15 cellular contexts compared by ENCODE assay signal in genomic region chr10:13774303-13774893, GRCh38.
A peak's percentile ranks its signal among the peaks of the same experiment; 100 is the strongest.
DNase-seq lines count a peak whose midpoint lies in the region; ATAC-seq, FAIRE-seq and TF ChIP-seq lines count a peak whose summit lies in the region.
"Had no signal": no experiment of that assay in that cellular context is flagged by ENCODE, and none has a peak within 500 bp of the region (broad histone marks: within the 10 kb centered on the region; RNA-seq: fewer than 3 reads in every experiment).

No MANE protein-coding gene starts in this region.

- POLR2A ChIA-PET in HepG2 (lab: Yijun Ruan, JAX) = no interaction called here
- POLR2A ChIA-PET in SK-N-SH (lab: Yijun Ruan, JAX) = no interaction called here

- H3K79me2 ChIP-seq in HepG2 (ENCODE audit: insufficient read depth, low read length) (no peaks in the 10 kb centered on the region), SK-N-SH (ENCODE audit: insufficient read depth) (peaks cover 62% of the 10 kb centered on the region; the same call in 1 of the 2 replicates)

- TF ChIP-seq CTCF in HepG2 (CRISPR knock-in tag; IDR thresholded peaks at IDR 0.05) (no peak), right lobe of liver (IDR thresholded peaks at IDR 0.05) (no peak), choroid plexus epithelial cell (conservative IDR thresholded peaks at IDR 0.05; ENCODE audit: low read depth, low read length) (no peak), SK-N-SH (IDR thresholded peaks at IDR 0.05) (no peak)

- ATAC-seq in HepG2 (no peak), right lobe of liver (no peak), right cardiac atrium (peak in 1 of 2 donors; percentile 55), GM21825 (IDR thresholded peaks at IDR 0.05; ENCODE audit: unreplicated experiment) (no peak)

- H4K20me1 ChIP-seq in HepG2 (ENCODE audit: insufficient read depth, low read length) (no peaks in the 10 kb centered on the region), SK-N-SH (ENCODE audit: insufficient read depth) (no peaks in the 10 kb centered on the region)

- no peak for DNase-seq in HepG2 (ENCODE audit: low spot score)
- DNase-seq in right lobe of liver = no peak
- no peak for DNase-seq in choroid plexus epithelial cell (ENCODE audit: low read depth)
- no peak for DNase-seq in right cardiac atrium
- DNase-seq in activated CD4-positive, alpha-beta T cell treated with anti-CD3 and anti-CD28 coated beads, Interleukin-2, amount 50 U/mL, for 48 hours = no peak
- no peak for DNase-seq in SK-N-SH
- DNase-seq in glomerular visceral epithelial cell (ENCODE audit: extremely low spot score) = no peak
- DNase-seq: COR-L47, GOT3, Kasumi-1, NCI-H187 treated with DMSO at 0.1 percent for 48 hours, NCI-H774, Peyer's patch, SIG-M5 had no signal

- no peak for FAIRE-seq in HepG2 (lab: Jason Lieb, UNC)

- no peak for TF ChIP-seq RAD21 in HepG2 (CRISPR knock-in tag; IDR thresholded peaks at IDR 0.05)
- TF ChIP-seq RAD21 in SK-N-SH (IDR thresholded peaks at IDR 0.05; ENCODE audit: low read length) = no peak

- peak overlapping the region; percentile 15 for H2AFZ ChIP-seq in HepG2 (ENCODE audit: low read length)
- H2AFZ ChIP-seq in SK-N-SH (ENCODE audit: low read depth) = no peak overlapping the region

- no TSS peak for BruUV-seq in HepG2 (replicated peaks; lab: Mats Ljungman, UMichigan)

- H3F3A ChIP-seq in SK-N-SH (replicated peaks; ENCODE audit: insufficient read depth) = peaks cover 24% of the 10 kb centered on the region

- H3K36me3 ChIP-seq in HepG2 (replicated peaks in 1 of 2; ENCODE audit: control insufficient read depth in 1 of 2, insufficient read depth in 2 of 2, low read length in 2 of 2) = no peaks in the 10 kb centered on the region
- no peaks in the 10 kb centered on the region for H3K36me3 ChIP-seq in right lobe of liver
- peaks cover 4 to 39% of the 10 kb centered on the region in 2 experiments for H3K36me3 ChIP-seq in SK-N-SH (replicated peaks in 1 of 2; ENCODE audit: control insufficient read depth in 1 of 2, insufficient read depth in 2 of 2, low read length in 1 of 2)
- H3K36me3 ChIP-seq: Peyer's patch had no signal

- no peak overlapping the region for H3K27ac ChIP-seq in HepG2 (ENCODE audit: extremely low read length, insufficient read depth, low read length)
- no peak overlapping the region for H3K27ac ChIP-seq in right lobe of liver
- H3K27ac ChIP-seq in right cardiac atrium (ENCODE audit: low read length) = peak overlapping the region; percentile 6
- 0 out of 4 replicates have a peak overlapping the region, but pooled peaks of 1 of the 2 experiments have one; percentile 83 for H3K27ac ChIP-seq in SK-N-SH (ENCODE audit: low read depth in 2 of 2, low read length in 1 of 2)
- H3K27ac ChIP-seq: Peyer's patch had no signal

- TF ChIP-seq EP300 in HepG2 (IDR thresholded peaks at IDR 0.05; ENCODE audit: low read depth in 2 of 2, low read length in 2 of 2) (no peak), HepG2 (CRISPR knock-in tag; IDR thresholded peaks at IDR 0.05; ENCODE audit: borderline replicate concordance) (no peak), SK-N-SH (IDR thresholded peaks at IDR 0.05; ENCODE audit: borderline replicate concordance in 1 of 2, low read depth in 1 of 2, low read length in 1 of 2) (no peak)

- CTCF ChIA-PET in HepG2 (lab: Yijun Ruan, JAX; ENCODE audit: low intra/inter-chr PET ratio, low total read pairs) (interaction anchor here (0.8 kb wide), 1 partner anchor 115 kb away, joined by 3 read pairs; no protein-coding TSS in a partner anchor), SK-N-SH (lab: Yijun Ruan, JAX) (no interaction called here)

- intact Hi-C loops in HepG2 (cut with micrococcal nuclease; ENCODE audit: unreplicated experiment) = no loop called here
- intact Hi-C loops in right lobe of liver (cut with DNase I) = no loop called here
- intact Hi-C loops in right cardiac atrium (cut with DNase I) = loop anchor here in 2 of 4 donors (5.0 to 10.0 kb wide), 2 partner anchors 157 to 160 kb away; no protein-coding TSS in a partner anchor

- TF ChIP-seq POLR2A in HepG2 (IDR thresholded peaks at IDR 0.05; ENCODE audit: insufficient read depth in 1 of 2, low read depth in 2 of 2, low read length in 2 of 2) = no peak
- no peak for TF ChIP-seq POLR2A in right lobe of liver (IDR thresholded peaks at IDR 0.05)

- no peaks in the 10 kb centered on the region for H3K9me2 ChIP-seq in SK-N-SH

- H3K9ac ChIP-seq in HepG2 (ENCODE audit: insufficient read depth, low read depth, low read length) (no peak overlapping the region), SK-N-SH (no peak overlapping the region)

- no peak overlapping the region for H3K4me2 ChIP-seq in HepG2 (ENCODE audit: low read depth, low read length)
- no peak overlapping the region for H3K4me2 ChIP-seq in SK-N-SH

- 44% methylated on average over 9 of the region's 9 CpGs for whole genome bisulfite sequencing in HepG2 (ENCODE audit: low lambda C conversion rate)
- 48% methylated on average over 9 of the region's 9 CpGs for WGBS in right lobe of liver (ENCODE audit: insufficient coverage, low coverage, low lambda C conversion rate, missing lambda C conversion rate)
- WGBS in right cardiac atrium = 49% methylated on average over 9 of the region's 9 CpGs
- 84% methylated on average over 9 of the region's 9 CpGs for WGBS in SK-N-SH (ENCODE audit: low lambda C conversion rate)

- H3K9me3 ChIP-seq in HepG2 (ENCODE audit: low read length) = no peaks in the 10 kb centered on the region
- no peaks in the 10 kb centered on the region for H3K9me3 ChIP-seq in right lobe of liver
- no peaks in the 10 kb centered on the region for H3K9me3 ChIP-seq in right cardiac atrium (ENCODE audit: control insufficient read depth, low read length)
- H3K9me3 ChIP-seq in SK-N-SH = no peaks in the 10 kb centered on the region
- H3K9me3 ChIP-seq: Peyer's patch had no signal

- H3K4me1 ChIP-seq in HepG2 (ENCODE audit: insufficient read depth, low read length) (no peaks in the 10 kb centered on the region), right lobe of liver (no peaks in the 10 kb centered on the region), right cardiac atrium (ENCODE audit: control insufficient read depth, insufficient read depth, low read length) (peaks cover 8% of the 10 kb centered on the region), SK-N-SH (ENCODE audit: control insufficient read depth in 1 of 2, insufficient read depth in 2 of 2, low read depth in 1 of 2, low read length in 1 of 2) (peaks cover 0 to 8% of the 10 kb centered on the region in 2 experiments; a peak in 1 of 4 replicates)
- H3K4me1 ChIP-seq: Peyer's patch had no signal

- H3K4me3 ChIP-seq in HepG2 (replicated peaks in 1 of 3; ENCODE audit: insufficient read depth in 1 of 3, low read depth in 2 of 3, low read length in 3 of 3) (no peak overlapping the region), right lobe of liver (no peak overlapping the region), choroid plexus epithelial cell (ENCODE audit: low read depth, low read length) (peak overlapping the region; percentile 1), right cardiac atrium (ENCODE audit: low read length) (no peak overlapping the region), SK-N-SH (ENCODE audit: low read depth in 2 of 2, low read length in 1 of 2) (no peak overlapping the region)
- H3K4me3 ChIP-seq: Peyer's patch had no signal

- in situ Hi-C loops in HepG2 (cut with HindIII; ENCODE audit: extremely low pct_ligation_motif_present, low pct_unique_long_range_greater_than_20kb) = no loop called here

- H3K27me3 ChIP-seq in HepG2 (ENCODE audit: control insufficient read depth in 1 of 2, insufficient read depth in 2 of 2, low read length in 2 of 2) = no peaks in the 10 kb centered on the region
- H3K27me3 ChIP-seq in right lobe of liver = no peaks in the 10 kb centered on the region
- H3K27me3 ChIP-seq in right cardiac atrium (ENCODE audit: control insufficient read depth, insufficient read depth) = no peaks in the 10 kb centered on the region
- H3K27me3 ChIP-seq in SK-N-SH (ENCODE audit: insufficient read depth) = no peaks in the 10 kb centered on the region
- H3K27me3 ChIP-seq: Peyer's patch had no signal

TF ChIP-seq in HepG2, 621 proteins besides CTCF, POLR2A, EP300 and RAD21:
- TF ChIP-seq YEATS2 (CRISPR knock-in tag; IDR thresholded peaks at IDR 0.05; ENCODE audit: borderline replicate concordance) (no peak), GABPA (IDR thresholded peaks at IDR 0.05; ENCODE audit: low read depth, low read length) (no peak), GABPA (CRISPR knock-in tag; IDR thresholded peaks at IDR 0.05; ENCODE audit: low read depth) (peak; percentile 65)

TF ChIP-seq in SK-N-SH, 30 proteins besides CTCF, POLR2A, EP300 and RAD21 (continues in another document):
- TF ChIP-seq FOXM1 (IDR thresholded peaks at IDR 0.05; ENCODE audit: low read depth) (no peak), CHD2 (IDR thresholded peaks at IDR 0.05; ENCODE audit: low read length, partially characterized antibody) (no peak), GABPA (IDR thresholded peaks at IDR 0.05; ENCODE audit: low read depth) (no peak), SMC3 (IDR thresholded peaks at IDR 0.05; ENCODE audit: low read depth, low read length) (no peak), RCOR1 (IDR thresholded peaks at IDR 0.05; ENCODE audit: low read length) (no peak), MEF2A (IDR thresholded peaks at IDR 0.05; ENCODE audit: borderline replicate concordance, low read depth) (no peak), YY1 (IDR thresholded peaks at IDR 0.05; ENCODE audit: low read depth) (no peak), USF2 (IDR thresholded peaks at IDR 0.05; ENCODE audit: borderline replicate concordance, low read depth, low read length) (no peak), SIN3A (IDR thresholded peaks at IDR 0.05; ENCODE audit: borderline replicate concordance, low read depth, low read length) (no peak), GATA2 (CRISPR knock-in tag; IDR thresholded peaks at IDR 0.05) (no peak), USF1 (IDR thresholded peaks at IDR 0.05; ENCODE audit: borderline replicate concordance, low read depth) (no peak), FOXJ3 (CRISPR knock-in tag; IDR thresholded peaks at IDR 0.05) (no peak)
